Comparison of ENCODE assay signal across 2 cellular contexts in genomic region chr2:205237524-205237923, GRCh38.
TF ChIP-seq lines count a peak whose summit lies in the region.

No MANE protein-coding gene starts in this region.

TF ChIP-seq in SK-N-SH, 30 proteins besides CTCF, POLR2A, EP300 and RAD21 (continued from another document):
- TF ChIP-seq ZBTB33 (IDR thresholded peaks at IDR 0.05; ENCODE audit: borderline replicate concordance, low read depth), result no peak
- no peak for TF ChIP-seq RXRA (IDR thresholded peaks at IDR 0.05; ENCODE audit: borderline replicate concordance, low read depth)
- TF ChIP-seq FOSL2 (IDR thresholded peaks at IDR 0.05; ENCODE audit: borderline replicate concordance, low read depth), result no peak
- TF ChIP-seq TAF1 (IDR thresholded peaks at IDR 0.05; ENCODE audit: borderline replicate concordance, low read depth, low read length), result no peak
- TF ChIP-seq RFX5 (IDR thresholded peaks at IDR 0.05; ENCODE audit: low read length), result no peak
- TF ChIP-seq REST (IDR thresholded peaks at IDR 0.05; ENCODE audit: low read depth, low read length), result no peak
- TF ChIP-seq CHD2 (IDR thresholded peaks at IDR 0.05; ENCODE audit: low read length, partially characterized antibody), result no peak
- TF ChIP-seq TEAD4 (IDR thresholded peaks at IDR 0.05; ENCODE audit: borderline replicate concordance, insufficient read depth), result no peak
- no peak for TF ChIP-seq YY1 (IDR thresholded peaks at IDR 0.05; ENCODE audit: low read depth)
- no peak for TF ChIP-seq FOXJ3 (CRISPR knock-in tag; IDR thresholded peaks at IDR 0.05)
- TF ChIP-seq TCF12 (IDR thresholded peaks at IDR 0.05), result no peak
- no peak for TF ChIP-seq MXI1 (IDR thresholded peaks at IDR 0.05; ENCODE audit: low read depth, low read length)
- TF ChIP-seq USF2 (IDR thresholded peaks at IDR 0.05; ENCODE audit: borderline replicate concordance, low read depth, low read length), result no peak
- no peak for TF ChIP-seq ELF1 (IDR thresholded peaks at IDR 0.05)
- TF ChIP-seq POLR2AphosphoS5 (IDR thresholded peaks at IDR 0.05; ENCODE audit: low read depth, low read length), result no peak
- TF ChIP-seq EZH2phosphoT487 (IDR thresholded peaks at IDR 0.05; ENCODE audit: borderline replicate concordance, low read depth), result no peak
- TF ChIP-seq, protein P1, sequence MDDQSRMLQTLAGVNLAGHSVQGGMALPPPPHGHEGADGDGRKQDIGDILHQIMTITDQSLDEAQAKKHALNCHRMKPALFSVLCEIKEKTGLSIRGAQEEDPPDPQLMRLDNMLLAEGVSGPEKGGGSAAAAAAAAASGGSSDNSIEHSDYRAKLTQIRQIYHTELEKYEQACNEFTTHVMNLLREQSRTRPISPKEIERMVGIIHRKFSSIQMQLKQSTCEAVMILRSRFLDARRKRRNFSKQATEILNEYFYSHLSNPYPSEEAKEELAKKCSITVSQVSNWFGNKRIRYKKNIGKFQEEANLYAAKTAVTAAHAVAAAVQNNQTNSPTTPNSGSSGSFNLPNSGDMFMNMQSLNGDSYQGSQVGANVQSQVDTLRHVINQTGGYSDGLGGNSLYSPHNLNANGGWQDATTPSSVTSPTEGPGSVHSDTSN (IDR thresholded peaks at IDR 0.05), result no peak
- TF ChIP-seq SMC3 (IDR thresholded peaks at IDR 0.05; ENCODE audit: low read depth, low read length), result no peak

TF ChIP-seq in SK-N-SH treated with all-trans-retinoic acid at 6 μM for 48 hours, 23 proteins besides CTCF, POLR2A, EP300 and RAD21 (continued from another document):
- TF ChIP-seq, protein P2, sequence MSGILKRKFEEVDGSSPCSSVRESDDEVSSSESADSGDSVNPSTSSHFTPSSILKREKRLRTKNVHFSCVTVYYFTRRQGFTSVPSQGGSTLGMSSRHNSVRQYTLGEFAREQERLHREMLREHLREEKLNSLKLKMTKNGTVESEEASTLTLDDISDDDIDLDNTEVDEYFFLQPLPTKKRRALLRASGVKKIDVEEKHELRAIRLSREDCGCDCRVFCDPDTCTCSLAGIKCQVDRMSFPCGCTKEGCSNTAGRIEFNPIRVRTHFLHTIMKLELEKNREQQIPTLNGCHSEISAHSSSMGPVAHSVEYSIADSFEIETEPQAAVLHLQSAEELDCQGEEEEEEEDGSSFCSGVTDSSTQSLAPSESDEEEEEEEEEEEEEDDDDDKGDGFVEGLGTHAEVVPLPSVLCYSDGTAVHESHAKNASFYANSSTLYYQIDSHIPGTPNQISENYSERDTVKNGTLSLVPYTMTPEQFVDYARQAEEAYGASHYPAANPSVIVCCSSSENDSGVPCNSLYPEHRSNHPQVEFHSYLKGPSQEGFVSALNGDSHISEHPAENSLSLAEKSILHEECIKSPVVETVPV (CRISPR knock-in tag; IDR thresholded peaks at IDR 0.05), result no peak
- no peak for TF ChIP-seq TSHZ2 (CRISPR knock-in tag; IDR thresholded peaks at IDR 0.05)
- no peak for TF ChIP-seq ZFP30 (CRISPR knock-in tag; IDR thresholded peaks at IDR 0.05)
- no peak for TF ChIP-seq SNAI2 (CRISPR knock-in tag; IDR thresholded peaks at IDR 0.05)
- TF ChIP-seq ZNF8 (CRISPR knock-in tag; IDR thresholded peaks at IDR 0.05), result no peak
